ENCODE assay signal across 20 cellular contexts in the genomic region with DNA sequence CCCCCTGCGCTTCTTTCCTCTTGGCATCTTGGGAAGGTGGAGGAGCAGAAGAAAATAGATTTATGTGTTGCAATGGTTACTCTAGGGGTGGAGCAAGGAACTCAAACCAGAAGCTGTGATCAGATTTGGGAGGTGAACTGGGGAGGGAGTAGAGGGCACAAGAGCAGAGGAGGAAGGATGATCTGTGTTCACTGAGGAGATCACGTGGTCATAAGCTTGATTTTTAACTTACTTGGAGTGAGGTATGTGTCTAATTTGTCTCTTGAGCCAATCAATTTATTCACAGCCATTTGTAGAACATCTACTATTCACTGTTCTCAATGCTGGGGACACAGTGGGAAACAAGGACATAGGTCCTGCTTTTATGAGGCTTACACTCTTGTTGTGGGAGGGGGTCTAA.
"Had no signal": no experiment of that assay in that cellular context is flagged by ENCODE, and none has a peak within 500 bp of the region (broad histone marks: within the 10 kb centered on the region; RNA-seq: fewer than 3 reads in every experiment).

No MANE protein-coding gene starts in this region.

- H3K36me3 ChIP-seq: Peyer's patch, SJSA1 had no signal

- H3K9ac ChIP-seq: KMS-11, SK-N-SH had no signal

- ATAC-seq: PC-3 had no signal

- H3K4me3 ChIP-seq: Peyer's patch, SJSA1 had no signal

- H3K9me3 ChIP-seq: Peyer's patch, SJSA1, SK-N-SH had no signal

- H3K4me1 ChIP-seq: SJSA1 had no signal

- H3K27me3 ChIP-seq: Peyer's patch, SJSA1 had no signal

- DNase-seq: Karpas-422, MM.1S, MV-4-11, NCI-H1105, NCI-H1436 treated with DMSO at 0.1 percent for 48 hours, NCI-H1694 treated with DMSO at 0.1 percent for 48 hours, NCI-H2171 treated with DMSO at 0.1 percent for 48 hours, NCI-H226, NCI-H446 treated with DMSO at 0.1 percent for 48 hours, NCI-H526, OCI-M1, PC-3, Peyer's patch, Right ventricle myocardium superior, RPMI8226, SHP77 treated with DMSO at 0.1 percent for 48 hours, SK-N-SH, SW 1271 had no signal

- H3K4me2 ChIP-seq: KMS-11, SK-N-SH had no signal

- H3K27ac ChIP-seq: KMS-11, Peyer's patch, SJSA1 had no signal
